In genomic region chr6:138410972-138411667, GRCh38 we compare ENCODE assay signal across 8 cellular contexts. TPM values are rescaled to one million over a fixed set of nuclear protein-coding genes. Genes with fewer than 3 reads are reported as not detected.
DNase-seq lines count a peak whose midpoint lies in the region; ATAC-seq, FAIRE-seq and TF ChIP-seq lines count a peak whose summit lies in the region.
"Had no signal": no experiment of that assay in that cellular context is flagged by ENCODE, and none has a peak within 500 bp of the region (broad histone marks: within the 10 kb centered on the region; RNA-seq: fewer than 3 reads in every experiment).

No MANE protein-coding gene starts in this region.

- DNase-seq in HS-5 (ENCODE audit: low read depth) = peak; percentile 69
- DNase-seq in astrocyte of the hippocampus (ENCODE audit: low read depth, low spot score) = peak; percentile 23
- peak; percentile 63 for DNase-seq in renal cortical epithelial cell (ENCODE audit: low read depth)
- no peak for DNase-seq in coronary artery (ENCODE audit: low spot score)
- DNase-seq in GM19239 (ENCODE audit: insufficient read length, low spot score) = no peak

- no peak overlapping the region for H3K4me3 ChIP-seq in coronary artery

- ATAC-seq in GM19395 (IDR thresholded peaks at IDR 0.05; ENCODE audit: unreplicated experiment) = peak; percentile 70
- no peak for ATAC-seq in GM21381 (IDR thresholded peaks at IDR 0.05; ENCODE audit: unreplicated experiment)

- FAIRE-seq in GM19239 (lab: Jason Lieb, UNC) = no peak
- FAIRE-seq: H1 had no signal

- no peak for TF ChIP-seq CTCF in coronary artery (IDR thresholded peaks at IDR 0.05)

- H3K27ac ChIP-seq in coronary artery = no peak overlapping the region

RNA-seq across cellular contexts. Expression of gene HEBP2, which starts 7.1 kb away (rescaled TPM):
- total RNA-seq in renal cortical epithelial cell = 39.0 and 80.4 TPM in 2 replicates

RNA-seq across cellular contexts. Expression of gene SMIM28, which starts 33.4 kb away (rescaled TPM):
- total RNA-seq in renal cortical epithelial cell = not detected in 2 replicates
- total RNA-seq: H1 had no signal

Comparison
In these comparisons a context has a peak if more than half of its experiments do, and no peak if none do; other contexts are left out.
1. DNase-seq: peak in HS-5 (single experiment), astrocyte of the hippocampus (single experiment) and renal cortical epithelial cell (single experiment); none in coronary artery (single experiment) and GM19239 (single experiment).